14 cellular contexts compared by ENCODE assay signal in genomic region chr20:53883098-53883762, GRCh38.
DNase-seq lines count a peak whose midpoint lies in the region; ATAC-seq, FAIRE-seq and TF ChIP-seq lines count a peak whose summit lies in the region.
"Had no signal": no experiment of that assay in that cellular context is flagged by ENCODE, and none has a peak within 500 bp of the region (broad histone marks: within the 10 kb centered on the region; RNA-seq: fewer than 3 reads in every experiment).

No MANE protein-coding gene starts in this region.

- peak overlapping the region; percentile 40 for H3K9ac ChIP-seq in astrocyte (ENCODE audit: low read length)

- H3K4me2 ChIP-seq in astrocyte (ENCODE audit: low read length) = peak overlapping the region; percentile 1

- H3K27me3 ChIP-seq in astrocyte (ENCODE audit: insufficient read depth, low read length) = no peaks in the 10 kb centered on the region
- H3K27me3 ChIP-seq: tibial nerve had no signal

- H3K9me3 ChIP-seq in astrocyte (ENCODE audit: insufficient read depth, low read depth, low read length) = no peaks in the 10 kb centered on the region
- H3K9me3 ChIP-seq: psoas muscle, tibial nerve had no signal

- H3K4me1 Mint-ChIP-seq in astrocyte (ENCODE audit: low read depth, unreplicated experiment) = peaks cover 9% of the 10 kb centered on the region
- peaks cover 40 to 43% of the 10 kb centered on the region in 2 donors for H3K4me1 Mint-ChIP-seq in immature natural killer cell

- peak; percentile 44 for ATAC-seq in stimulated activated naive CD8-positive, alpha-beta T cell treated with anti-CD3 and anti-CD28 coated beads, Interleukin-15, Interleukin-2, amounts not matched to agents 100 U/mL and 50 U/mL, for 24 hours
- ATAC-seq: psoas muscle had no signal

- no peaks in the 10 kb centered on the region for H3K79me2 ChIP-seq in astrocyte (ENCODE audit: insufficient read depth, low read length)

- peaks cover 9% of the 10 kb centered on the region for H3K4me1 ChIP-seq in astrocyte (ENCODE audit: insufficient read depth, low read length)
- H3K4me1 ChIP-seq: psoas muscle had no signal

- no peak for FAIRE-seq in astrocyte (lab: Jason Lieb, UNC)

- no peaks in the 10 kb centered on the region for H3K9me3 Mint-ChIP-seq in astrocyte (ENCODE audit: unreplicated experiment)
- no peaks in the 10 kb centered on the region for H3K9me3 Mint-ChIP-seq in immature natural killer cell
- H3K9me3 Mint-ChIP-seq: CD4-positive, alpha-beta T cell had no signal

- no peak overlapping the region for H2AFZ ChIP-seq in astrocyte (ENCODE audit: low read depth, low read length)

- no peaks in the 10 kb centered on the region for H3K36me3 ChIP-seq in astrocyte (ENCODE audit: insufficient read depth, low read length)
- H3K36me3 ChIP-seq: tibial nerve had no signal

- peak overlapping the region; percentile 74 for H3K27ac ChIP-seq in astrocyte (ENCODE audit: low read depth, low read length)
- H3K27ac ChIP-seq: psoas muscle, tibial nerve had no signal

- H4K20me1 ChIP-seq in astrocyte (ENCODE audit: insufficient read depth, low read length) = no peaks in the 10 kb centered on the region

- H3K27ac Mint-ChIP-seq in astrocyte (ENCODE audit: unreplicated experiment) (peak overlapping the region; percentile 55), immature natural killer cell (no peak overlapping the region)
- H3K27ac Mint-ChIP-seq: CD4-positive, alpha-beta T cell had no signal

- H3K4me3 Mint-ChIP-seq in astrocyte (ENCODE audit: unreplicated experiment) (no peak overlapping the region), immature natural killer cell (no peak overlapping the region)
- H3K4me3 Mint-ChIP-seq: CD4-positive, alpha-beta T cell had no signal

- H3K27me3 Mint-ChIP-seq in astrocyte (ENCODE audit: low read depth, unreplicated experiment) (no peaks in the 10 kb centered on the region), immature natural killer cell (ENCODE audit: low read depth in 3 of 3) (peaks cover 0 to 2% (median 1%) of the 10 kb centered on the region in 3 donors)
- H3K27me3 Mint-ChIP-seq: CD4-positive, alpha-beta T cell had no signal

- H3K36me3 Mint-ChIP-seq in astrocyte (ENCODE audit: low read depth, unreplicated experiment) = no peaks in the 10 kb centered on the region
- H3K36me3 Mint-ChIP-seq in immature natural killer cell = no peaks in the 10 kb centered on the region

- DNase-seq in stimulated activated CD4-positive, alpha-beta T cell treated with anti-CD3 and anti-CD28 coated beads, Interleukin-15, amount 100 ng/mL, for 24 hours = peak; percentile 60
- DNase-seq in stimulated activated CD4-positive, alpha-beta T cell treated with anti-CD3 and anti-CD28 coated beads, Interleukin-12 subunit alpha, Interleukin-12 subunit beta, amount 100 ng/mL, for 4 hours = no peak
- DNase-seq in NCI-H2171 (lab: John Stamatoyannopoulos, UW) (peak; percentile 69), astrocyte (ENCODE audit: low read depth) (peak; percentile 88), NCI-H2196 treated with DMSO at 0.1 percent for 48 hours (lab: John Stamatoyannopoulos, UW; ENCODE audit: unreplicated experiment) (no peak), immature natural killer cell (no peak), NCI-H1436 (lab: John Stamatoyannopoulos, UW) (no peak)
- peak; percentile 61 for DNase-seq in stimulated activated naive CD8-positive, alpha-beta T cell treated with anti-CD3 and anti-CD28 coated beads, Interleukin-15, Interleukin-2, amounts not matched to agents 100 U/mL and 50 U/mL, for 24 hours
- DNase-seq: CD4-positive, alpha-beta T cell; effector CD4-positive, alpha-beta T cell; hippocampal formation; psoas muscle; T-helper 2 cell had no signal

- H3K4me3 ChIP-seq in astrocyte (ENCODE audit: insufficient read depth, low read depth, low read length) = no peak overlapping the region
- H3K4me3 ChIP-seq: psoas muscle, tibial nerve had no signal

- TF ChIP-seq CTCF in astrocyte (IDR thresholded peaks at IDR 0.05; ENCODE audit: insufficient read depth, low read depth, low read length) = no peak

Comparison
In these comparisons a context has a peak if more than half of its experiments do, and no peak if none do; other contexts are left out.
1. DNase-seq: peak in stimulated activated CD4-positive, alpha-beta T cell treated with anti-CD3 and anti-CD28 coated beads, Interleukin-15, amount 100 ng/mL, for 24 hours (single experiment), NCI-H2171 (single experiment), astrocyte (single experiment) and stimulated activated naive CD8-positive, alpha-beta T cell treated with anti-CD3 and anti-CD28 coated beads, Interleukin-15, Interleukin-2, amounts not matched to agents 100 U/mL and 50 U/mL, for 24 hours (single experiment); none in stimulated activated CD4-positive, alpha-beta T cell treated with anti-CD3 and anti-CD28 coated beads, Interleukin-12 subunit alpha, Interleukin-12 subunit beta, amount 100 ng/mL, for 4 hours (single experiment), NCI-H2196 treated with DMSO at 0.1 percent for 48 hours (single experiment), immature natural killer cell (0 of 3) and NCI-H1436 (single experiment).